ENCODE assay signal across 8 cellular contexts in the genomic region with DNA sequence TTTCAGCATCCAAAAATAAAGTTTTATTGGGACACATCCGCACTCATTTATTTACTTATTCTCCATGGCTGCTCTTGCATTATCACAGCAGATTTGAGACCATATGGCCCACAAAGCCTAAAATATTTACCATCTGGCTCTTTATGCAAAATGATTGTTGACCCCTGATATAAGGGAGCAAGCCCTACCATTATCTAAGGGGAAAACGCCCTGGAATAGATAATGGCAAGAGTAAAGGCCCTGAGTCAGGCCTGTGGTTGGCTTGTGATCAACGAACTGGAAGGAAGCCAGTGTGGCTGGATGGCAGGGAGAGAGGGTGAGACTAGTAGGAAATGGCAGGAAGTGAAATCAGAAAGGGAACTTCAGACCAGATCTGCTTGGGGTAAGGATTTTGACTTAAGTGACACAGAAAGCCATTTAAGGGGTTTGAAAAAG. TPM values are rescaled to one million over a fixed set of nuclear protein-coding genes. Genes with fewer than 3 reads are reported as not detected.
A peak's percentile ranks its signal among the peaks of the same experiment; 100 is the strongest.
DNase-seq lines count a peak whose midpoint lies in the region; ATAC-seq and TF ChIP-seq lines count a peak whose summit lies in the region.

No MANE protein-coding gene starts in this region.

- no peaks in the 10 kb centered on the region for H3K36me3 ChIP-seq in mucosa of descending colon (ENCODE audit: low read depth)

- H3K4me1 Mint-ChIP-seq in activated T-helper 17 cell treated with anti-CD3 and anti-CD28 coated beads, Interleukin-2, amount 50 U/mL, for 72 hours: no peaks in the 10 kb centered on the region
- no peaks in the 10 kb centered on the region for H3K4me1 Mint-ChIP-seq in activated CD4-positive, alpha-beta memory T cell treated with anti-CD3 and anti-CD28 coated beads for 36 hours (ENCODE audit: low read depth)

- CTCF ChIA-PET in activated CD4-positive, alpha-beta memory T cell treated with anti-CD3 and anti-CD28 coated beads for 36 hours (lab: Charles Lee): interaction anchor here (8.9 kb wide), 1 partner anchor 130 kb away, joined by 406 read pairs; no protein-coding TSS in a partner anchor

- DNase-seq in DMS 273 (lab: John Stamatoyannopoulos, UW; ENCODE audit: unreplicated experiment): peak; percentile 94
- peak; percentile 91 for DNase-seq in NCI-H1694 treated with DMSO at 0.1 percent for 48 hours (lab: John Stamatoyannopoulos, UW)
- peak; percentile 77 for DNase-seq in astrocyte of the hippocampus (ENCODE audit: low read depth, low spot score)
- peak in 2 of 3 donors; percentile 59 to 66 for DNase-seq in mucosa of descending colon
- DNase-seq in activated CD4-positive, alpha-beta T cell treated with anti-CD3 and anti-CD28 coated beads for 48 hours: no peak
- no peak for DNase-seq in activated CD4-positive, alpha-beta memory T cell treated with anti-CD3 and anti-CD28 coated beads for 36 hours

- intact Hi-C loops in mucosa of descending colon (cut with DNase I, micrococcal nuclease): no loop called here
- intact Hi-C loops in activated CD4-positive, alpha-beta memory T cell treated with anti-CD3 and anti-CD28 coated beads for 36 hours (cut with micrococcal nuclease): no loop called here

- no peak for TF ChIP-seq CTCF in mucosa of descending colon (IDR thresholded peaks at IDR 0.05)

- no peak overlapping the region for H3K27ac Mint-ChIP-seq in activated T-helper 17 cell treated with anti-CD3 and anti-CD28 coated beads, Interleukin-2, amount 50 U/mL, for 72 hours
- H3K27ac Mint-ChIP-seq in activated CD4-positive, alpha-beta memory T cell treated with anti-CD3 and anti-CD28 coated beads for 36 hours: no peak overlapping the region

- H3K4me3 Mint-ChIP-seq in activated T-helper 17 cell treated with anti-CD3 and anti-CD28 coated beads, Interleukin-2, amount 50 U/mL, for 72 hours: no peak overlapping the region
- no peak overlapping the region for H3K4me3 Mint-ChIP-seq in activated CD4-positive, alpha-beta memory T cell treated with anti-CD3 and anti-CD28 coated beads for 36 hours

- H3K4me3 ChIP-seq in mucosa of descending colon: no peak overlapping the region

- H3K4me1 ChIP-seq in mucosa of descending colon (ENCODE audit: low read depth): no peaks in the 10 kb centered on the region

- ATAC-seq in mucosa of descending colon (peak; percentile 85), HG02970 (IDR thresholded peaks at IDR 0.05; ENCODE audit: low FRiP score, unreplicated experiment) (no peak)
- ATAC-seq in activated T-helper 17 cell treated with anti-CD3 and anti-CD28 coated beads, Interleukin-2, amount 50 U/mL, for 72 hours (replicated peaks): no peak

- H3K9me3 ChIP-seq in mucosa of descending colon: no peaks in the 10 kb centered on the region

- H3K36me3 Mint-ChIP-seq in activated T-helper 17 cell treated with anti-CD3 and anti-CD28 coated beads, Interleukin-2, amount 50 U/mL, for 72 hours (ENCODE audit: low read depth): no peaks in the 10 kb centered on the region
- no peaks in the 10 kb centered on the region for H3K36me3 Mint-ChIP-seq in activated CD4-positive, alpha-beta memory T cell treated with anti-CD3 and anti-CD28 coated beads for 36 hours

- no peaks in the 10 kb centered on the region for H3K27me3 Mint-ChIP-seq in activated T-helper 17 cell treated with anti-CD3 and anti-CD28 coated beads, Interleukin-2, amount 50 U/mL, for 72 hours
- no peaks in the 10 kb centered on the region for H3K27me3 Mint-ChIP-seq in activated CD4-positive, alpha-beta memory T cell treated with anti-CD3 and anti-CD28 coated beads for 36 hours

- POLR2A ChIA-PET in activated CD4-positive, alpha-beta memory T cell treated with anti-CD3 and anti-CD28 coated beads for 36 hours (lab: Charles Lee): no interaction called here

- no peaks in the 10 kb centered on the region for H3K9me3 Mint-ChIP-seq in activated T-helper 17 cell treated with anti-CD3 and anti-CD28 coated beads, Interleukin-2, amount 50 U/mL, for 72 hours
- H3K9me3 Mint-ChIP-seq in activated CD4-positive, alpha-beta memory T cell treated with anti-CD3 and anti-CD28 coated beads for 36 hours: no peaks in the 10 kb centered on the region

RNA-seq across cellular contexts. Expression of gene DMXL2, which starts 24.6 kb away (rescaled TPM):
- 10 to 100 TPM; 36.5 to 45.5 (median 43.0) TPM for total RNA-seq in mucosa of descending colon
- total RNA-seq in activated T-helper 17 cell treated with anti-CD3 and anti-CD28 coated beads, Interleukin-2, amount 50 U/mL, for 72 hours: 1 to 10 TPM; 4.0 to 9.2 TPM
- total RNA-seq in activated CD4-positive, alpha-beta memory T cell treated with anti-CD3 and anti-CD28 coated beads for 36 hours: 1 to 10 TPM; 6.1 to 6.3 TPM

RNA-seq across cellular contexts. Expression of gene SCG3, which starts 34.2 kb away (rescaled TPM):
- total RNA-seq in mucosa of descending colon: 1 to 10 TPM in 1 of 3 donors, under 1 TPM in 2; 0.78 to 3.3 (median 0.89) TPM
- not detected for total RNA-seq in activated T-helper 17 cell treated with anti-CD3 and anti-CD28 coated beads, Interleukin-2, amount 50 U/mL, for 72 hours
- total RNA-seq in activated CD4-positive, alpha-beta memory T cell treated with anti-CD3 and anti-CD28 coated beads for 36 hours: not detected

Comparison
In these comparisons a context has a peak if more than half of its experiments do, and no peak if none do; other contexts are left out.
1. DNase-seq: peak in DMS 273 (single experiment), NCI-H1694 treated with DMSO at 0.1 percent for 48 hours (single experiment), astrocyte of the hippocampus (single experiment) and mucosa of descending colon (2 of 3); none in activated CD4-positive, alpha-beta T cell treated with anti-CD3 and anti-CD28 coated beads for 48 hours (single experiment) and activated CD4-positive, alpha-beta memory T cell treated with anti-CD3 and anti-CD28 coated beads for 36 hours (single experiment).